ENCODE assay signal across 20 cellular contexts in the genomic region with DNA sequence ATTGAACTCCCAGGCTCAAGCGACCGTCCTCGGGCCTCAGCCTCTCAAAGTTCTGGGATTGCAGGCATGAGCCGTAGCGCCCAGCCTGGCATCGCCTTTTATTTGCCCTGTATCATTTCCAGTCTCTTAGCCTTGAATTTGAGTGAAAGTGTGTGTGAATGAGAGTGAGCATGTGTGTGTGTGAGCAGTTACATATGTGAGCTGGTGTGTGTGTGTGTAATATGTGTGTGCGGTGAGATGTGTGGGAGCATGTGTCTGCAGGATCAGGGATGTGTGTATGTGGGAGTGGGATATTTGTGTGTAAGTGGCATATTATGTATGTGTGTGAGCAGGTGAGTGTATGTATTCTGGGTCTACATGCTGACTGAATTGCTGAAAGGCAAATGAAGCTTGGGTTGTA. TPM values are rescaled to one million over a fixed set of nuclear protein-coding genes. Genes with fewer than 3 reads are reported as not detected.
DNase-seq lines count a peak whose midpoint lies in the region; ATAC-seq, FAIRE-seq and TF ChIP-seq lines count a peak whose summit lies in the region.
"Had no signal": no experiment of that assay in that cellular context is flagged by ENCODE, and none has a peak within 500 bp of the region (broad histone marks: within the 10 kb centered on the region; RNA-seq: fewer than 3 reads in every experiment).

No MANE protein-coding gene starts in this region.

- H3K27ac Mint-ChIP-seq in neural crest cell (ENCODE audit: unreplicated experiment), result peak overlapping the region; percentile 10
- H3K27ac Mint-ChIP-seq: CD8-positive, alpha-beta memory T cell had no signal

- TF ChIP-seq CTCF in HEK293 (tag by site-specific recombination; IDR thresholded peaks at IDR 0.05), result no peak
- TF ChIP-seq CTCF in GM12878 (IDR thresholded peaks at IDR 0.05 in 2 of 3, conservative IDR thresholded peaks at IDR 0.05 in 1 of 3; ENCODE audit: control insufficient read depth in 2 of 3, extremely low read depth in 1 of 3, insufficient read depth in 1 of 3, low read depth in 3 of 3, low read length in 3 of 3), result no peak
- TF ChIP-seq CTCF in neural crest cell (conservative IDR thresholded peaks at IDR 0.05), result no peak

- H2AFZ ChIP-seq in GM12878 (ENCODE audit: control insufficient read depth, low read depth, low read length), result no peak overlapping the region

- intact Hi-C loops in GM12878 (cut with micrococcal nuclease; ENCODE audit: unreplicated experiment), result no loop called here

- in situ Hi-C loops in GM12878 (cut with MboI), result no loop called here

- TF ChIP-seq RAD21 in GM12878 (IDR thresholded peaks at IDR 0.05; ENCODE audit: insufficient read depth, low read depth, low read length), result no peak

- POLR2A ChIA-PET in HEK293 (lab: Yijun Ruan, JAX), result no interaction called here
- POLR2A ChIA-PET in GM12878 (lab: Charles Lee), result interaction anchor here (0.5 to 0.6 kb wide), 2 partner anchors 49 to 139 kb away, joined by 3 to 6 read pairs; no protein-coding TSS in a partner anchor

- no peaks in the 10 kb centered on the region for H3K27me3 Mint-ChIP-seq in neural crest cell (ENCODE audit: low read depth)
- H3K27me3 Mint-ChIP-seq: CD4-positive, CD25-positive, alpha-beta regulatory T cell; CD8-positive, alpha-beta memory T cell had no signal

- H3K27me3 ChIP-seq in GM12878 (replicated peaks in 1 of 2; ENCODE audit: control insufficient read depth in 2 of 2, insufficient read depth in 2 of 2, low read length in 1 of 2), result no peaks in the 10 kb centered on the region
- H3K27me3 ChIP-seq in effector memory CD4-positive, alpha-beta T cell (replicated peaks; ENCODE audit: control insufficient read depth, insufficient read depth, low read length, poor library complexity, severe bottlenecking), result no peaks in the 10 kb centered on the region
- H3K27me3 ChIP-seq: BE2C had no signal

- H3K4me1 ChIP-seq in HEK293 (ENCODE audit: control insufficient read depth, insufficient read depth, low read length), result peaks cover 4% of the 10 kb centered on the region; the same call in 1 of the 2 replicates
- peaks cover 7% of the 10 kb centered on the region for H3K4me1 ChIP-seq in GM12878 (ENCODE audit: control insufficient read depth, insufficient read depth, low read length)
- H3K4me1 ChIP-seq in effector memory CD4-positive, alpha-beta T cell (ENCODE audit: control insufficient read depth, insufficient read depth, low read length, poor library complexity, severe bottlenecking), result peaks cover 11% of the 10 kb centered on the region
- H3K4me1 ChIP-seq: BE2C had no signal

- no peak for TF ChIP-seq POLR2A in GM12878 (IDR thresholded peaks at IDR 0.05; ENCODE audit: low read depth, low read length)

- H4K20me1 ChIP-seq in GM12878 (ENCODE audit: control insufficient read depth, insufficient read depth), result no peaks in the 10 kb centered on the region

- no peak for FAIRE-seq in GM12878 (lab: Jason Lieb, UNC)
- FAIRE-seq: A204.1, G401.6, GM12892, GM18507 had no signal

- H3K4me2 ChIP-seq in GM12878 (ENCODE audit: control insufficient read depth, insufficient read depth), result no peak overlapping the region

- TF ChIP-seq EP300 in GM12878 (IDR thresholded peaks at IDR 0.05; ENCODE audit: borderline replicate concordance in 1 of 2, control insufficient read depth in 1 of 2, low read depth in 2 of 2, low read length in 2 of 2), result no peak

- RAD21 ChIA-PET in GM12878 (lab: Charles Lee; ENCODE audit: unreplicated experiment), result no interaction called here

- TSS peak; percentile 32 for BruUV-seq in GM12878 (replicated peaks; lab: Mats Ljungman, UMichigan)

- CTCF ChIA-PET in HEK293 (lab: Yijun Ruan, JAX), result interaction anchor here (0.8 kb wide), 1 partner anchor 8 kb away, joined by 4 read pairs; no protein-coding TSS in a partner anchor
- CTCF ChIA-PET in GM12878 (lab: Yijun Ruan, JAX), result interaction anchor here (0.7 to 1.2 kb wide), 2 partner anchors 39 to 81 kb away, joined by 3 to 4 read pairs; no protein-coding TSS in a partner anchor

- SMC1A ChIA-PET in GM12878 (lab: Charles Lee; ENCODE audit: uncharacterized antibody, unreplicated experiment), result interaction anchor here (0.6 to 0.7 kb wide), 2 partner anchors 102 to 103 kb away, joined by 3 to 4 read pairs; no protein-coding TSS in a partner anchor

- H3K4me3 Mint-ChIP-seq in neural crest cell, result peak overlapping the region; percentile 44
- H3K4me3 Mint-ChIP-seq: CD8-positive, alpha-beta memory T cell had no signal

- H3K36me3 Mint-ChIP-seq in neural crest cell (ENCODE audit: low read depth), result peaks cover 9% of the 10 kb centered on the region

- no peaks in the 10 kb centered on the region for H3K9me3 ChIP-seq in HEK293 (ENCODE audit: control insufficient read depth, insufficient read depth, low read depth, low read length)
- no peaks in the 10 kb centered on the region for H3K9me3 ChIP-seq in GM12878 (replicated peaks; ENCODE audit: control insufficient read depth, insufficient read depth, low read length)
- no peaks in the 10 kb centered on the region for H3K9me3 ChIP-seq in effector memory CD4-positive, alpha-beta T cell (ENCODE audit: control insufficient read depth, low read length)
- H3K9me3 ChIP-seq: BE2C had no signal

- no peak overlapping the region for H3K4me3 ChIP-seq in HEK293 (ENCODE audit: low read depth, low read length)
- H3K4me3 ChIP-seq in GM12878, result no peak overlapping the region
- no peak overlapping the region for H3K4me3 ChIP-seq in effector memory CD4-positive, alpha-beta T cell (ENCODE audit: insufficient read depth, low read depth, low read length, poor library complexity, severe bottlenecking)

- peaks cover 10 to 23% of the 10 kb centered on the region in 2 experiments; a peak in 2 of 3 replicates for H3K36me3 ChIP-seq in HEK293 (ENCODE audit: control insufficient read depth in 2 of 2, insufficient read depth in 1 of 2, low read length in 2 of 2)
- H3K36me3 ChIP-seq in GM12878 (ENCODE audit: control insufficient read depth in 2 of 2, insufficient read depth in 2 of 2, low read length in 1 of 2), result no peaks in the 10 kb centered on the region
- H3K36me3 ChIP-seq in effector memory CD4-positive, alpha-beta T cell (ENCODE audit: control insufficient read depth, insufficient read depth, low read length), result no peaks in the 10 kb centered on the region
- H3K36me3 ChIP-seq: BE2C had no signal

- H3K9me3 Mint-ChIP-seq in neural crest cell, result no peaks in the 10 kb centered on the region
- H3K9me3 Mint-ChIP-seq: CD8-positive, alpha-beta memory T cell had no signal

- no peak overlapping the region for H3K9ac ChIP-seq in GM12878 (ENCODE audit: control insufficient read depth, insufficient read depth, low read length)

- no peak for ATAC-seq in GM12878
- no peak for ATAC-seq in activated CD4-positive, CD25-positive, alpha-beta regulatory T cell treated with anti-CD3 and anti-CD28 coated beads, Interleukin-2, amount 50 U/mL, for 24 hours

- H3K27ac ChIP-seq in HEK293 (ENCODE audit: extremely low read depth, low read depth, low read length), result no peak overlapping the region
- H3K27ac ChIP-seq in GM12878 (ENCODE audit: control insufficient read depth, insufficient read depth), result no peak overlapping the region
- no peak overlapping the region for H3K27ac ChIP-seq in effector memory CD4-positive, alpha-beta T cell (ENCODE audit: insufficient read depth, low read length, poor library complexity, severe bottlenecking)

- H3K4me1 Mint-ChIP-seq in neural crest cell, result peaks cover 37% of the 10 kb centered on the region

- 97% methylated on average over 7 of the region's 7 CpGs for WGBS in GM12878 (ENCODE audit: insufficient coverage, insufficient replicate concordance, low lambda C conversion rate, missing lambda C conversion rate)

- DNase-seq in GM12878 (ENCODE audit: low read depth, low spot score) (no peak), neural crest cell (ENCODE audit: low read depth, low spot score) (no peak), OCI-M1 (lab: John Stamatoyannopoulos, UW) (no peak)
- DNase-seq in activated CD4-positive, alpha-beta T cell treated with anti-CD3 and anti-CD28 coated beads for 48 hours, result no peak
- DNase-seq in effector memory CD4-positive, alpha-beta T cell, result no peak
- DNase-seq: ACHN; BE2C; C1 segment of cervical spinal cord; CD4-positive, CD25-positive, alpha-beta regulatory T cell; CD8-positive, alpha-beta memory T cell; COR-L47; DMS 273 treated with DMSO at 0.1 percent for 48 hours; DMS53; GOT3 had no signal

- peaks cover 11% of the 10 kb centered on the region for H3K79me2 ChIP-seq in GM12878 (ENCODE audit: control insufficient read depth, insufficient read depth, low read length)

RNA-seq across cellular contexts. Expression of gene RAB11FIP3, which starts 5.5 kb away (rescaled TPM):
- 79.4 and 83.5 TPM in 2 replicates for total RNA-seq in GM12878 (2013; cell fraction: nucleolus; rRNA removed)
- total RNA-seq in GM12878 (2014; rRNA removed) (11.3 and 11.4 TPM in 2 replicates), GM12878 (2014; rRNA removed; fragmentation: Illumina TruSeq; extraction: Trizol) (9.1 and 9.8 TPM in 2 replicates), GM12878 (2021) (25.6 and 27.3 TPM in 2 replicates), neural crest cell (70.5 and 72.2 TPM in 2 replicates)
- polyA plus RNA-seq in GM12878 (2011; ENCODE audit: low read depth), result 5.8 TPM
- polyA plus RNA-seq in GM12878 (2011; rRNA removed) (5.3 and 6.3 TPM in 2 replicates), GM12878 (2014; fragmentation: Illumina TruSeq; extraction: Trizol) (3.3 and 9.2 TPM in 2 replicates), GM12878 (2014; fragmentation: Nextera tagmentation; extraction: Ambion mirVana) (1 to 10 TPM; 1.2 to 1.3 TPM), GM12878 (2014; rRNA removed) (17.1 and 22.4 TPM in 2 replicates), GM12878 (2016; fragmentation: Nextera tagmentation; extraction: Ambion mirVana) (1 to 10 TPM; 1.5 to 1.7 TPM)
- polyA plus RNA-seq in GM12878 (2011; cell fraction: cytosol; rRNA removed), result 7.6 and 7.7 TPM in 2 replicates
- polyA plus RNA-seq in GM12878 (2011; cell fraction: nucleus; rRNA removed), result 34.2 and 58.7 TPM in 2 replicates
- polyA plus RNA-seq in GM12878 (2012), result 17.0 and 20.0 TPM in 2 replicates
- polyA minus RNA-seq in GM12878 (2011; rRNA and poly(A)+ RNA removed), result 7.0 and 16.6 TPM in 2 replicates
- polyA minus RNA-seq in GM12878 (2011; cell fraction: cytosol; rRNA and poly(A)+ RNA removed), result 7.1 and 7.3 TPM in 2 replicates
- polyA minus RNA-seq in GM12878 (2011; cell fraction: nucleus; rRNA and poly(A)+ RNA removed), result 8.1 and 17.4 TPM in 2 replicates

RNA-seq across cellular contexts. Expression of gene DECR2, which starts 29.2 kb away (rescaled TPM):
- total RNA-seq in GM12878 (2013; cell fraction: nucleolus; rRNA removed), result 5.9 and 9.1 TPM in 2 replicates
- total RNA-seq in GM12878 (2014; rRNA removed), result 7.2 and 8.0 TPM in 2 replicates
- 4.0 and 4.7 TPM in 2 replicates for total RNA-seq in GM12878 (2014; rRNA removed; fragmentation: Illumina TruSeq; extraction: Trizol)
- 13.0 and 13.1 TPM in 2 replicates for total RNA-seq in GM12878 (2021)
- polyA plus RNA-seq in GM12878 (2011; ENCODE audit: low read depth), result 4.2 TPM
- 2.0 TPM in 2 replicates for polyA plus RNA-seq in GM12878 (2011; rRNA removed)
- polyA plus RNA-seq in GM12878 (2011; cell fraction: cytosol; rRNA removed), result 4.1 and 7.0 TPM in 2 replicates
- polyA plus RNA-seq in GM12878 (2011; cell fraction: nucleus; rRNA removed), result 15.3 and 20.1 TPM in 2 replicates
- polyA plus RNA-seq in GM12878 (2012), result 5.8 and 8.8 TPM in 2 replicates
- polyA plus RNA-seq in GM12878 (2014; fragmentation: Illumina TruSeq; extraction: Trizol), result 2.9 and 3.1 TPM in 2 replicates
- 1 to 10 TPM in 1 of 2 experiments, under 1 TPM in 1; 0.53 to 1.8 TPM for polyA plus RNA-seq in GM12878 (2014; fragmentation: Nextera tagmentation; extraction: Ambion mirVana)
- 20.3 and 21.5 TPM in 2 replicates for polyA plus RNA-seq in GM12878 (2014; rRNA removed)
- polyA plus RNA-seq in GM12878 (2016; fragmentation: Nextera tagmentation; extraction: Ambion mirVana), result 10 to 100 TPM; 16.1 to 16.4 TPM
- polyA minus RNA-seq in GM12878 (2011; rRNA and poly(A)+ RNA removed), result 0.80 and 0.98 TPM in 2 replicates
- 3.9 and 4.1 TPM in 2 replicates for polyA minus RNA-seq in GM12878 (2011; cell fraction: cytosol; rRNA and poly(A)+ RNA removed)
- polyA minus RNA-seq in GM12878 (2011; cell fraction: nucleus; rRNA and poly(A)+ RNA removed), result 1.5 and 2.6 TPM in 2 replicates
- 22.4 and 25.7 TPM in 2 replicates for total RNA-seq in neural crest cell

RNA-seq across cellular contexts. Expression of gene NME4, which starts 33.9 kb away (rescaled TPM):
- 20.8 and 21.3 TPM in 2 replicates for total RNA-seq in GM12878 (2013; cell fraction: nucleolus; rRNA removed)
- total RNA-seq in GM12878 (2014; rRNA removed) (123 and 142 TPM in 2 replicates), GM12878 (2014; rRNA removed; fragmentation: Illumina TruSeq; extraction: Trizol) (60.4 and 63.0 TPM in 2 replicates), GM12878 (2021) (133 and 141 TPM in 2 replicates), neural crest cell (233 and 254 TPM in 2 replicates)
- polyA plus RNA-seq in GM12878 (2011; ENCODE audit: low read depth), result 39.2 TPM
- polyA plus RNA-seq in GM12878 (2011; rRNA removed) (5.0 and 11.1 TPM in 2 replicates), GM12878 (2014; fragmentation: Illumina TruSeq; extraction: Trizol) (28.2 and 60.5 TPM in 2 replicates), GM12878 (2014; fragmentation: Nextera tagmentation; extraction: Ambion mirVana) (10 to 100 TPM; 11.0 to 15.3 TPM), GM12878 (2014; rRNA removed) (235 and 245 TPM in 2 replicates), GM12878 (2016; fragmentation: Nextera tagmentation; extraction: Ambion mirVana) (100 to 1,000 TPM; 132 to 161 TPM)
- 14.1 and 21.2 TPM in 2 replicates for polyA plus RNA-seq in GM12878 (2011; cell fraction: cytosol; rRNA removed)
- polyA plus RNA-seq in GM12878 (2011; cell fraction: nucleus; rRNA removed), result 11.7 and 12.6 TPM in 2 replicates
- 101 and 103 TPM in 2 replicates for polyA plus RNA-seq in GM12878 (2012)
- polyA minus RNA-seq in GM12878 (2011; rRNA and poly(A)+ RNA removed), result 2.3 and 4.6 TPM in 2 replicates
- 12.4 and 18.3 TPM in 2 replicates for polyA minus RNA-seq in GM12878 (2011; cell fraction: cytosol; rRNA and poly(A)+ RNA removed)
- 1.5 and 2.6 TPM in 2 replicates for polyA minus RNA-seq in GM12878 (2011; cell fraction: nucleus; rRNA and poly(A)+ RNA removed)

RNA-seq across cellular contexts. Expression of gene PGAP6, which starts 49.1 kb away (rescaled TPM):
- 38.0 and 48.1 TPM in 2 replicates for total RNA-seq in GM12878 (2013; cell fraction: nucleolus; rRNA removed)
- total RNA-seq in GM12878 (2014; rRNA removed) (42.5 and 48.8 TPM in 2 replicates), GM12878 (2014; rRNA removed; fragmentation: Illumina TruSeq; extraction: Trizol) (19.7 and 24.2 TPM in 2 replicates), GM12878 (2021) (40.7 and 43.5 TPM in 2 replicates), neural crest cell (56.4 and 62.0 TPM in 2 replicates)
- 8.8 TPM for polyA plus RNA-seq in GM12878 (2011; ENCODE audit: low read depth)
- polyA plus RNA-seq in GM12878 (2011; rRNA removed) (10.9 and 32.0 TPM in 2 replicates), GM12878 (2014; fragmentation: Illumina TruSeq; extraction: Trizol) (2.8 and 12.6 TPM in 2 replicates), GM12878 (2014; fragmentation: Nextera tagmentation; extraction: Ambion mirVana) (1 to 10 TPM in 1 of 2 experiments, under 1 TPM in 1; 0.76 to 2.9 TPM), GM12878 (2014; rRNA removed) (44.4 and 58.3 TPM in 2 replicates), GM12878 (2016; fragmentation: Nextera tagmentation; extraction: Ambion mirVana) (1 to 10 TPM; 3.7 to 5.6 TPM)
- polyA plus RNA-seq in GM12878 (2011; cell fraction: cytosol; rRNA removed), result 87.8 and 103 TPM in 2 replicates
- polyA plus RNA-seq in GM12878 (2011; cell fraction: nucleus; rRNA removed), result 103 and 128 TPM in 2 replicates
- 28.8 and 33.5 TPM in 2 replicates for polyA plus RNA-seq in GM12878 (2012)
- 79.7 and 138 TPM in 2 replicates for polyA minus RNA-seq in GM12878 (2011; rRNA and poly(A)+ RNA removed)
- polyA minus RNA-seq in GM12878 (2011; cell fraction: cytosol; rRNA and poly(A)+ RNA removed), result 32.0 and 38.6 TPM in 2 replicates
- polyA minus RNA-seq in GM12878 (2011; cell fraction: nucleus; rRNA and poly(A)+ RNA removed), result 24.1 and 43.6 TPM in 2 replicates
